35 cellular contexts compared by ENCODE assay signal in the genomic region with DNA sequence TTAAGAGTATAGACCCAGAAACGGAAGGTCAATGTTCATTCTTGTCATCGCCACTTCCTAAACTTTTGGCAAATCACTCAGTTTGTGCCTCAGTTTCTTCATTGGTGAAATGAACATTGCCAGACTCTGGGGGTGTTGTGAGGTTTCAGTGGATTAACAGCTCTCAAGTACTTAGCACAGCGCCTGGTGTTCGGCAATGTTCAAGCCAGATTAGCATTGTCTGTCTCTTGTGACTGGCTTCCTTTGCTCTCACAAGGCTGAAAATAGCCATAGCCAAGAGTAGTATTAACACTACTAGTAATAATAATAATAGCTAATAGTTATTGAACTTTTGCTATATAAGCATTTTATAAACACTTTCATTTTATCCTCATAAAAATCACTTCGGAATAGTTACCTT.
"Had no signal": no experiment of that assay in that cellular context is flagged by ENCODE, and none has a peak within 500 bp of the region (broad histone marks: within the 10 kb centered on the region; RNA-seq: fewer than 3 reads in every experiment).

No MANE protein-coding gene starts in this region.

- H3K9me3 ChIP-seq: adrenal gland, SJSA1, SK-N-SH had no signal

- H3K4me3 Mint-ChIP-seq: activated CD4-positive, alpha-beta T cell treated with anti-CD3 and anti-CD28 coated beads for 36 hours; activated CD4-positive, alpha-beta T cell treated with anti-CD3 and anti-CD28 coated beads, Interleukin-2, amount 10 ng/mL, durations not matched to agents 7 days and 5 days; activated CD8-positive, alpha-beta T cell treated with anti-CD3 and anti-CD28 coated beads, Interleukin-2, amount 10 ng/mL, durations not matched to agents 7 days and 5 days; activated naive CD4-positive, alpha-beta T cell treated with anti-CD3 and anti-CD28 coated beads for 36 hours; activated T-cell treated with anti-CD3 and anti-CD28 coated beads, Interleukin-2, amount 50 U/mL, for 4 hours; activated T-helper 1 cell treated with anti-CD3 and anti-CD28 coated beads, Interleukin-12 subunit alpha, Interleukin-12 subunit beta, Interleukin-2, Interleukin-4 antibody, amounts not matched to agents 30 ng/mL and 10 ng/mL and 1 ng/mL, durations not matched to agents 14 hours and 24 hours and 36 hours; brain; central memory CD8-positive, alpha-beta T cell; T-helper 1 cell treated with Interleukin-12 subunit alpha and Interleukin-12 subunit beta and Interleukin-4 antibody, amounts not matched to agents 30 μg/mL and 1 μg/mL, for 36 hours; T-helper 2 cell treated with Interferon-gamma antibody and Interleukin-4, amounts not matched to agents 5 μg/mL and 100 μg/mL, for 36 hours; WTC11 had no signal

- ATAC-seq: activated CD4-positive, alpha-beta T cell treated with anti-CD3 and anti-CD28 coated beads for 36 hours; activated CD4-positive, CD25-positive, alpha-beta regulatory T cell treated with anti-CD3 and anti-CD28 coated beads, Interleukin-2, amount 50 U/mL, for 24 hours; activated CD8-positive, alpha-beta T cell treated with anti-CD3 and anti-CD28 coated beads, Interleukin-2, amount 10 ng/mL, durations not matched to agents 7 days and 5 days; activated naive CD4-positive, alpha-beta T cell treated with anti-CD3 and anti-CD28 coated beads, Interleukin-2, amount 50 U/mL, for 72 hours; activated T-cell treated with anti-CD3 and anti-CD28 coated beads, Interleukin-2, amount 50 U/mL, for 4 hours; Panc1; WTC11 had no signal

- H3K27me3 Mint-ChIP-seq: activated CD4-positive, alpha-beta T cell treated with anti-CD3 and anti-CD28 coated beads for 36 hours; activated CD4-positive, alpha-beta T cell treated with anti-CD3 and anti-CD28 coated beads, Interleukin-2, amount 10 ng/mL, durations not matched to agents 7 days and 5 days; central memory CD8-positive, alpha-beta T cell had no signal

- H3K27ac Mint-ChIP-seq: activated CD4-positive, alpha-beta T cell treated with anti-CD3 and anti-CD28 coated beads for 36 hours; activated CD4-positive, alpha-beta T cell treated with anti-CD3 and anti-CD28 coated beads, Interleukin-2, amount 10 ng/mL, durations not matched to agents 7 days and 5 days; activated CD8-positive, alpha-beta T cell treated with anti-CD3 and anti-CD28 coated beads, Interleukin-2, amount 10 ng/mL, durations not matched to agents 7 days and 5 days; activated naive CD4-positive, alpha-beta T cell treated with anti-CD3 and anti-CD28 coated beads for 36 hours; activated naive CD4-positive, alpha-beta T cell treated with anti-CD3 and anti-CD28 coated beads, Interleukin-2, amount 50 U/mL, for 72 hours; activated T-helper 1 cell treated with anti-CD3 and anti-CD28 coated beads, Interleukin-12 subunit alpha, Interleukin-12 subunit beta, Interleukin-2, Interleukin-4 antibody, amounts not matched to agents 30 ng/mL and 10 ng/mL and 1 ng/mL, durations not matched to agents 14 hours and 24 hours and 36 hours; brain; T-helper 1 cell treated with Interleukin-12 subunit alpha and Interleukin-12 subunit beta and Interleukin-4 antibody, amounts not matched to agents 30 μg/mL and 1 μg/mL, for 36 hours; T-helper 2 cell treated with Interferon-gamma antibody and Interleukin-4, amounts not matched to agents 5 μg/mL and 100 μg/mL, for 36 hours; WTC11 had no signal

- H3K4me1 ChIP-seq: adrenal gland had no signal

- DNase-seq: activated CD4-positive, alpha-beta T cell treated with anti-CD3 and anti-CD28 coated beads for 36 hours; activated CD4-positive, alpha-beta T cell treated with anti-CD3 and anti-CD28 coated beads, Interleukin-2, amount 10 ng/mL, durations not matched to agents 7 days and 5 days; activated CD4-positive, alpha-beta T cell treated with anti-CD3 and anti-CD28 coated beads, Interleukin-2, amount 50 U/mL, for 48 hours; activated CD8-positive, alpha-beta T cell treated with anti-CD3 and anti-CD28 coated beads, Interleukin-2, amount 10 ng/mL, durations not matched to agents 7 days and 5 days; activated gamma-delta T cell treated with Interleukin-2 at 50 U/mL for 16 hours; activated naive CD4-positive, alpha-beta T cell treated with anti-CD3 and anti-CD28 coated beads for 36 hours; activated T-cell treated with anti-CD3 and anti-CD28 coated beads for 4 hours; activated T-cell treated with anti-CD3 and anti-CD28 coated beads, Interleukin-2, amount 50 U/mL, for 4 hours; adrenal gland; Karpas-422; NCI-H1105; NCI-H1417 treated with DMSO at 0.1 percent for 48 hours; NCI-H187 treated with DMSO at 0.1 percent for 48 hours; NCI-H2081; NCI-H2171 treated with DMSO at 0.1 percent for 48 hours; NCI-H2227 treated with DMSO at 0.1 percent for 48 hours; NCI-H446; NCI-H510A treated with DMSO at 0.1 percent for 48 hours; NCI-H526 treated with DMSO at 0.1 percent for 48 hours; NCI-H774; RPMI8226; SHP77 treated with DMSO at 0.1 percent for 48 hours; SK-N-SH had no signal

- H3K27ac ChIP-seq: adrenal gland, cardiac muscle cell, SJSA1 had no signal

- H3K4me2 ChIP-seq: SK-N-SH had no signal

- FAIRE-seq: TTC549 had no signal

- H3K36me3 ChIP-seq: adrenal gland, cardiac muscle cell had no signal

- H3K27me3 ChIP-seq: adrenal gland, cardiac muscle cell, SJSA1 had no signal

- H3K36me3 Mint-ChIP-seq: brain had no signal

- H3K4me3 ChIP-seq: adrenal gland, cardiac muscle cell, SJSA1 had no signal

- H3K4me1 Mint-ChIP-seq: activated CD4-positive, alpha-beta T cell treated with anti-CD3 and anti-CD28 coated beads for 36 hours; activated CD4-positive, alpha-beta T cell treated with anti-CD3 and anti-CD28 coated beads, Interleukin-2, amount 10 ng/mL, durations not matched to agents 7 days and 5 days; brain; central memory CD8-positive, alpha-beta T cell; WTC11 had no signal
